ENCODE assay signal across 20 cellular contexts in the genomic region with DNA sequence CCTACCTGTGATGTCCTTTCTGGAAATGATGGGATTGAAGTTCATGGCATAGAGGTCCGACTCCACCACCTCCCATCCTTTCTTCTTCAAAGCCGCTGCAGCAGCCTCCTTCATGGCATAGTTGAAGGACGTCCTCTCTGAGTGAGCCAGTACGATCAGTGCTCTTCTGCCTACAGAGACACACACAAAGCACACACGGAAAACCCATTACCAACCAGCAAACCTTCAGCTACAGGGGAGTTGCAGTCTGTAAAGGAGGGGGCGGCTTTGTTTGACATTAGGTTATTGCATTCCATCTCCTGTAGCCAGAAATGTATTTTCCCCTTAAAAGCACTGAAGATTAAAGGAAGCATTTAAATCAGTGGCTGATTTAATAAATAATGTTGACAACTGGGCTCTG.
"Had no signal": no experiment of that assay in that cellular context is flagged by ENCODE, and none has a peak within 500 bp of the region (broad histone marks: within the 10 kb centered on the region; RNA-seq: fewer than 3 reads in every experiment).

No MANE protein-coding gene starts in this region.

- H3K36me3 Mint-ChIP-seq: naive thymus-derived CD8-positive, alpha-beta T cell had no signal

- H3K4me3 Mint-ChIP-seq: naive thymus-derived CD8-positive, alpha-beta T cell; stimulated activated memory B cell treated with anti-CD40 and anti-IgM and Interleukin-4, amounts not matched to agents 10 μg/mL and 1 μg/mL and 100 μg/mL, for 72 hours; stimulated activated naive CD8-positive, alpha-beta T cell treated with anti-CD3 and anti-CD28 coated beads, Interleukin-15, Interleukin-2, amounts not matched to agents 100 ng/mL and 50 ng/mL, for 24 hours had no signal

- H3K4me1 ChIP-seq: gastrocnemius medialis, heart right ventricle, spleen, tibial artery, upper lobe of right lung had no signal

- H3K27ac Mint-ChIP-seq: stimulated activated memory B cell treated with anti-CD40 and anti-IgM and Interleukin-4, amounts not matched to agents 10 μg/mL and 1 μg/mL and 100 μg/mL, for 72 hours; stimulated activated naive CD8-positive, alpha-beta T cell treated with anti-CD3 and anti-CD28 coated beads, Interleukin-15, Interleukin-2, amounts not matched to agents 100 ng/mL and 50 ng/mL, for 24 hours had no signal

- H3K4me1 Mint-ChIP-seq: naive thymus-derived CD8-positive, alpha-beta T cell; stimulated activated memory B cell treated with anti-CD40 and anti-IgM and Interleukin-4, amounts not matched to agents 10 μg/mL and 1 μg/mL and 100 μg/mL, for 72 hours had no signal

- ATAC-seq: gastrocnemius medialis; heart right ventricle; mucosa of descending colon; naive thymus-derived CD8-positive, alpha-beta T cell; sciatic nerve; stimulated activated memory B cell treated with anti-CD40 and anti-IgM and Interleukin-4, amounts not matched to agents 10 μg/mL and 1 μg/mL and 100 μg/mL, for 72 hours; upper lobe of right lung had no signal

- DNase-seq: dorsolateral prefrontal cortex; effector memory CD4-positive, alpha-beta T cell; gastrocnemius medialis; heart right ventricle; hypothalamus; kidney glomerular epithelial cell; mucosa of descending colon; naive thymus-derived CD8-positive, alpha-beta T cell; spleen; stimulated activated CD4-positive, alpha-beta T cell treated with anti-CD3 and anti-CD28 coated beads, Interleukin-15, amount 100 ng/mL, for 24 hours; stimulated activated CD4-positive, alpha-beta T cell treated with anti-CD3 and anti-CD28 coated beads, Interleukin-1b, Interleukin-23, amount 100 ng/mL, for 48 hours; stimulated activated CD4-positive, alpha-beta T cell treated with anti-CD3 and anti-CD28 coated beads, Interleukin-4, amount 100 ng/mL, for 24 hours had no signal

- H3K27me3 ChIP-seq: dorsolateral prefrontal cortex, esophagus muscularis mucosa, gastrocnemius medialis, heart right ventricle, spleen, tibial artery, upper lobe of right lung had no signal

- H3K9me3 Mint-ChIP-seq: naive thymus-derived CD8-positive, alpha-beta T cell; stimulated activated memory B cell treated with anti-CD40 and anti-IgM and Interleukin-4, amounts not matched to agents 10 μg/mL and 1 μg/mL and 100 μg/mL, for 72 hours; stimulated activated naive CD8-positive, alpha-beta T cell treated with anti-CD3 and anti-CD28 coated beads, Interleukin-15, Interleukin-2, amounts not matched to agents 100 ng/mL and 50 ng/mL, for 24 hours had no signal

- H3K9me3 ChIP-seq: esophagus muscularis mucosa, gastrocnemius medialis, heart right ventricle, mucosa of descending colon, spleen, tibial artery, upper lobe of right lung had no signal

- H3K27ac ChIP-seq: coronary artery, epithelial cell of prostate, esophagus muscularis mucosa, gastrocnemius medialis, heart right ventricle, spleen, tibial artery, upper lobe of right lung had no signal

- H3K4me3 ChIP-seq: coronary artery, dorsolateral prefrontal cortex, esophagus muscularis mucosa, gastrocnemius medialis, heart right ventricle, mucosa of descending colon, spleen, tibial artery, upper lobe of right lung had no signal

- H3K27me3 Mint-ChIP-seq: naive thymus-derived CD8-positive, alpha-beta T cell; stimulated activated memory B cell treated with anti-CD40 and anti-IgM and Interleukin-4, amounts not matched to agents 10 μg/mL and 1 μg/mL and 100 μg/mL, for 72 hours; stimulated activated naive CD8-positive, alpha-beta T cell treated with anti-CD3 and anti-CD28 coated beads, Interleukin-15, Interleukin-2, amounts not matched to agents 100 ng/mL and 50 ng/mL, for 24 hours had no signal
